ENCODE assay signal across 2 cellular contexts in the genomic region with DNA sequence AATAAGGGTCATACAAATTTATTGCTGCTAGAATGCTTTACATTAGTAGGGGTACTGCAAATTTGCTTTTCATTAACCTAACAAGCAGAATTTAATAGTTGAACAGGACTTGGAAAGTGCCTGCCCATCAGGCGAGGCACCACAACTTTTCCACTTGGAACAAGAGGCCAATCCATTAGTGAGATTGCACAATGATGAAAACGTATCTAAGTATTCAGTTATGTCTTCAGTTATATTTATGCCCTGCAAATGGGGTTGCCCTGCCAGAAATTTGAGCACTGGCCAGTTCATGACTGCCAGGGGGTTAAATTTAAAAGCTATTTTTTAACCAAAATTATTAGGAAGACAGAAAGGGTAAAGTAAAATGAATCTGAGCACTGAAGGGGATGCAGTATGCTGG.
TF ChIP-seq lines count a peak whose summit lies in the region.

No MANE protein-coding gene starts in this region.

TF ChIP-seq in IMR-90, 13 proteins besides CTCF, POLR2A, EP300 and RAD21:
- TF ChIP-seq CEBPB (IDR thresholded peaks at IDR 0.05; ENCODE audit: low read depth, low read length): peak; percentile 47
- no peak for TF ChIP-seq NFE2L2 (IDR thresholded peaks at IDR 0.05; ENCODE audit: low read depth, low read length)

TF ChIP-seq in K562, 482 proteins besides CTCF, POLR2A, EP300 and RAD21 (continued from another document):
- TF ChIP-seq NUFIP1 (IDR thresholded peaks at IDR 0.05; ENCODE audit: partially characterized antibody): no peak
